In genomic region chr18:63017977-63018376, GRCh38 we compare ENCODE assay signal across 31 cellular contexts.
"Had no signal": no experiment of that assay in that cellular context is flagged by ENCODE, and none has a peak within 500 bp of the region (broad histone marks: within the 10 kb centered on the region; RNA-seq: fewer than 3 reads in every experiment).

No MANE protein-coding gene starts in this region.

- H3K4me2 ChIP-seq: KMS-11 had no signal

- DNase-seq: Karpas-422, Kasumi-1, KG1, MG63, MM.1S, MV-4-11, NCI-H1048, NCI-H1092, NCI-H1092 treated with DMSO at 0.1 percent for 48 hours, NCI-H1105, NCI-H1417 treated with DMSO at 0.1 percent for 48 hours, NCI-H1436, NCI-H1436 treated with DMSO at 0.1 percent for 48 hours, NCI-H1694, NCI-H1694 treated with DMSO at 0.1 percent for 48 hours, NCI-H187, NCI-H187 treated with DMSO at 0.1 percent for 48 hours, NCI-H1930, NCI-H2029, NCI-H2029 treated with DMSO at 0.1 percent for 48 hours, NCI-H2081, NCI-H2081 treated with DMSO at 0.1 percent for 48 hours, NCI-H2107, NCI-H2171, NCI-H2171 treated with DMSO at 0.1 percent for 48 hours, NCI-H2227 treated with DMSO at 0.1 percent for 48 hours, NCI-H226, NCI-H345, NCI-H446, NCI-H446 treated with DMSO at 0.1 percent for 48 hours had no signal

- H3K36me3 ChIP-seq: MG63 had no signal

- H3K9ac ChIP-seq: KMS-11 had no signal

- H3K4me3 ChIP-seq: MG63 had no signal

- H3K27ac ChIP-seq: KMS-11 had no signal

- H3K27me3 ChIP-seq: MG63 had no signal
